19 cellular contexts compared by ENCODE assay signal in the genomic region with DNA sequence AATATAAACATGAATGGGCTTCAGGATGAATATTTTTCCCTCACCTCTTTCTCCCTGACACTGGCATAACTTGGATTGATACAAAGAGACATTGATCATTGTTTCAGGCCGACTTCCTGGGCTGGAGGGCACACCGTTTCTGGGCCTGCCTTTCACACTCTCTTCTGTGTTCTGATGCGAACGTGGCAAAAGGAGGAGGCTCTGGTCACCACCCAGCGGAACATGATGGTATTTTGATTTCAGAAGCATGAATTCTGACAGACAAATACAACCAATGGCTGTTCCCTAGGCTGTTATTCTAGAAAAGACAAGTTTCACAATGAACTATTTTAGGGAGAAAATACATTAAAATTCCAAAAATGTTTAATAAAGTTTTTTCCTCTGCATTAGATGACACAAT.
"Had no signal": no experiment of that assay in that cellular context is flagged by ENCODE, and none has a peak within 500 bp of the region (broad histone marks: within the 10 kb centered on the region; RNA-seq: fewer than 3 reads in every experiment).

No MANE protein-coding gene starts in this region.

- H3K4me3 Mint-ChIP-seq: activated CD8-positive, alpha-beta T cell treated with anti-CD3 and anti-CD28 coated beads for 36 hours; activated T-cell treated with anti-CD3 and anti-CD28 coated beads, Interleukin-2, amount 50 U/mL, for 4 hours; memory B cell; naive thymus-derived CD8-positive, alpha-beta T cell; stimulated activated effector memory CD8-positive, alpha-beta T cell treated with anti-CD3 and anti-CD28 coated beads, Interleukin-12 subunit alpha, Interleukin-12 subunit beta, amount 100 ng/mL, for 72 hours had no signal

- ATAC-seq: activated CD8-positive, alpha-beta T cell treated with anti-CD3 and anti-CD28 coated beads for 36 hours; activated naive CD4-positive, alpha-beta T cell treated with anti-CD3 and anti-CD28 coated beads, Interleukin-2, amount 50 U/mL, for 72 hours; activated T-cell treated with anti-CD3 and anti-CD28 coated beads, Interleukin-2, amount 50 U/mL, for 4 hours; esophagus mucosa; naive thymus-derived CD8-positive, alpha-beta T cell; stimulated activated effector memory CD8-positive, alpha-beta T cell treated with anti-CD3 and anti-CD28 coated beads, Interleukin-12 subunit alpha, Interleukin-12 subunit beta, amount 100 ng/mL, for 72 hours; upper lobe of right lung had no signal

- H3K9ac ChIP-seq: parathyroid adenoma had no signal

- H3K36me3 ChIP-seq: colonic mucosa, left ventricle myocardium inferior, neutrophil, thoracic aorta, upper lobe of right lung had no signal

- H3K27me3 Mint-ChIP-seq: memory B cell had no signal

- H3K79me2 ChIP-seq: parathyroid adenoma had no signal

- H3K9me3 Mint-ChIP-seq: activated CD8-positive, alpha-beta T cell treated with anti-CD3 and anti-CD28 coated beads for 36 hours had no signal

- H2AFZ ChIP-seq: parathyroid adenoma had no signal

- H3K27me3 ChIP-seq: colonic mucosa, neutrophil had no signal

- H3K4me3 ChIP-seq: colonic mucosa, left ventricle myocardium inferior, thoracic aorta, upper lobe of right lung had no signal

- H3K4me1 ChIP-seq: colonic mucosa, left ventricle myocardium inferior, parathyroid adenoma, upper lobe of right lung had no signal

- H3K27ac Mint-ChIP-seq: activated CD8-positive, alpha-beta T cell treated with anti-CD3 and anti-CD28 coated beads for 36 hours; activated naive CD4-positive, alpha-beta T cell treated with anti-CD3 and anti-CD28 coated beads, Interleukin-2, amount 50 U/mL, for 72 hours; memory B cell; naive thymus-derived CD8-positive, alpha-beta T cell; stimulated activated effector memory CD8-positive, alpha-beta T cell treated with anti-CD3 and anti-CD28 coated beads, Interleukin-12 subunit alpha, Interleukin-12 subunit beta, amount 100 ng/mL, for 72 hours had no signal

- H3K9me3 ChIP-seq: colonic mucosa, neutrophil, thoracic aorta, upper lobe of right lung had no signal

- H3K4me1 Mint-ChIP-seq: memory B cell; naive thymus-derived CD8-positive, alpha-beta T cell; stimulated activated effector memory CD8-positive, alpha-beta T cell treated with anti-CD3 and anti-CD28 coated beads, Interleukin-12 subunit alpha, Interleukin-12 subunit beta, amount 100 ng/mL, for 72 hours had no signal

- DNase-seq: activated CD4-positive, alpha-beta T cell treated with anti-CD3 and anti-CD28 coated beads for 48 hours; activated CD8-positive, alpha-beta T cell treated with anti-CD3 and anti-CD28 coated beads for 36 hours; activated effector memory CD4-positive, alpha-beta T cell treated with anti-CD3 and anti-CD28 coated beads, Interleukin-2, amount 50 U/mL, for 16 hours; activated T-cell treated with anti-CD3 and anti-CD28 coated beads, Interleukin-2, amount 50 U/mL, for 4 hours; caudate nucleus; colonic mucosa; kidney; left ventricle myocardium inferior; naive thymus-derived CD8-positive, alpha-beta T cell; stimulated activated CD4-positive, alpha-beta T cell treated with anti-CD3 and anti-CD28 coated beads, Interleukin-12 subunit alpha, Interleukin-12 subunit beta, amount 100 ng/mL, for 4 hours; stimulated activated CD4-positive, alpha-beta T cell treated with anti-CD3 and anti-CD28 coated beads, Interleukin-2, amount 100 ng/mL, for 24 hours; upper lobe of right lung had no signal

- H3K27ac ChIP-seq: left ventricle myocardium inferior, neutrophil, parathyroid adenoma, thoracic aorta, upper lobe of right lung had no signal

- H3K36me3 Mint-ChIP-seq: memory B cell; stimulated activated effector memory CD8-positive, alpha-beta T cell treated with anti-CD3 and anti-CD28 coated beads, Interleukin-12 subunit alpha, Interleukin-12 subunit beta, amount 100 ng/mL, for 72 hours had no signal
